Comparison of ENCODE assay signal across 8 cellular contexts in genomic region chr10:32250489-32250888, GRCh38.
DNase-seq lines count a peak whose midpoint lies in the region; ATAC-seq lines count a peak whose summit lies in the region.
"Not testable (repeated sequence)": the region's sequence is repeated elsewhere in the genome, so short reads cannot be mapped to it uniquely, and the experiment has no call there.

No MANE protein-coding gene starts in this region.

- not testable (repeated sequence) for H3K9me3 Mint-ChIP-seq in activated CD4-positive, alpha-beta T cell treated with anti-CD3 and anti-CD28 coated beads, Interleukin-2, amount 10 ng/mL, durations not matched to agents 7 days and 5 days; activated naive CD4-positive, alpha-beta T cell treated with anti-CD3 and anti-CD28 coated beads, Interleukin-2, amount 50 U/mL, for 24 hours; stimulated activated naive CD8-positive, alpha-beta T cell treated with anti-CD3 and anti-CD28 coated beads, Interleukin-15, amount 100 ng/mL, for 72 hours

- H3K27me3 Mint-ChIP-seq in activated CD4-positive, alpha-beta T cell treated with anti-CD3 and anti-CD28 coated beads, Interleukin-2, amount 10 ng/mL, durations not matched to agents 7 days and 5 days; activated naive CD4-positive, alpha-beta T cell treated with anti-CD3 and anti-CD28 coated beads, Interleukin-2, amount 50 U/mL, for 24 hours; stimulated activated naive CD8-positive, alpha-beta T cell treated with anti-CD3 and anti-CD28 coated beads, Interleukin-15, amount 100 ng/mL, for 72 hours: not testable (repeated sequence)

- H3K27ac Mint-ChIP-seq in activated CD4-positive, alpha-beta T cell treated with anti-CD3 and anti-CD28 coated beads, Interleukin-2, amount 10 ng/mL, durations not matched to agents 7 days and 5 days = peak overlapping the region; percentile 60
- H3K27ac Mint-ChIP-seq in activated naive CD4-positive, alpha-beta T cell treated with anti-CD3 and anti-CD28 coated beads, Interleukin-2, amount 50 U/mL, for 24 hours = peak overlapping the region; percentile 94
- not testable (repeated sequence) for H3K27ac Mint-ChIP-seq in stimulated activated naive CD8-positive, alpha-beta T cell treated with anti-CD3 and anti-CD28 coated beads, Interleukin-15, amount 100 ng/mL, for 72 hours

- ATAC-seq in GM18511 (IDR thresholded peaks at IDR 0.05; ENCODE audit: unreplicated experiment) (peak; percentile 77), GM19351 (IDR thresholded peaks at IDR 0.05; ENCODE audit: unreplicated experiment) (peak; percentile 70), GM21619 (IDR thresholded peaks at IDR 0.05; ENCODE audit: unreplicated experiment) (peak; percentile 80), HG02885 (IDR thresholded peaks at IDR 0.05; ENCODE audit: poor library complexity, unreplicated experiment) (peak; percentile 78), HG03354 (IDR thresholded peaks at IDR 0.05; ENCODE audit: poor library complexity, severe bottlenecking, unreplicated experiment) (peak; percentile 92)
- peak; percentile 93 for ATAC-seq in stimulated activated naive CD8-positive, alpha-beta T cell treated with anti-CD3 and anti-CD28 coated beads, Interleukin-15, amount 100 ng/mL, for 72 hours

- H3K4me1 Mint-ChIP-seq in activated CD4-positive, alpha-beta T cell treated with anti-CD3 and anti-CD28 coated beads, Interleukin-2, amount 10 ng/mL, durations not matched to agents 7 days and 5 days = peaks cover 21% of the 10 kb centered on the region
- H3K4me1 Mint-ChIP-seq in activated naive CD4-positive, alpha-beta T cell treated with anti-CD3 and anti-CD28 coated beads, Interleukin-2, amount 50 U/mL, for 24 hours = peaks cover 18% of the 10 kb centered on the region
- peaks cover 27% of the 10 kb centered on the region for H3K4me1 Mint-ChIP-seq in stimulated activated naive CD8-positive, alpha-beta T cell treated with anti-CD3 and anti-CD28 coated beads, Interleukin-15, amount 100 ng/mL, for 72 hours

- DNase-seq in activated CD4-positive, alpha-beta T cell treated with anti-CD3 and anti-CD28 coated beads, Interleukin-2, amount 10 ng/mL, durations not matched to agents 7 days and 5 days = not testable (repeated sequence)
- DNase-seq in stimulated activated naive CD8-positive, alpha-beta T cell treated with anti-CD3 and anti-CD28 coated beads, Interleukin-15, amount 100 ng/mL, for 72 hours = peak in 1 of 2 donors; percentile 25

- CTCF ChIA-PET in activated CD4-positive, alpha-beta T cell treated with anti-CD3 and anti-CD28 coated beads, Interleukin-2, amount 10 ng/mL, durations not matched to agents 7 days and 5 days (lab: Charles Lee) = interaction anchor here (0.6 to 2.3 kb wide), 4 partner anchors 8 to 96 kb away, joined by 3 to 7 read pairs (median 4); no protein-coding TSS in a partner anchor

- POLR2A ChIA-PET in activated CD4-positive, alpha-beta T cell treated with anti-CD3 and anti-CD28 coated beads, Interleukin-2, amount 10 ng/mL, durations not matched to agents 7 days and 5 days (lab: Charles Lee) = not testable (repeated sequence)

- H3K4me3 Mint-ChIP-seq in activated CD4-positive, alpha-beta T cell treated with anti-CD3 and anti-CD28 coated beads, Interleukin-2, amount 10 ng/mL, durations not matched to agents 7 days and 5 days = not testable (repeated sequence)
- peak overlapping the region; percentile 47 for H3K4me3 Mint-ChIP-seq in activated naive CD4-positive, alpha-beta T cell treated with anti-CD3 and anti-CD28 coated beads, Interleukin-2, amount 50 U/mL, for 24 hours
- H3K4me3 Mint-ChIP-seq in stimulated activated naive CD8-positive, alpha-beta T cell treated with anti-CD3 and anti-CD28 coated beads, Interleukin-15, amount 100 ng/mL, for 72 hours = peak overlapping the region in 1 of 2 donors; percentile 24

- H3K36me3 Mint-ChIP-seq in activated CD4-positive, alpha-beta T cell treated with anti-CD3 and anti-CD28 coated beads, Interleukin-2, amount 10 ng/mL, durations not matched to agents 7 days and 5 days (ENCODE audit: low read depth); activated naive CD4-positive, alpha-beta T cell treated with anti-CD3 and anti-CD28 coated beads, Interleukin-2, amount 50 U/mL, for 24 hours: not testable (repeated sequence)
